17 cellular contexts compared by ENCODE assay signal in the genomic region with DNA sequence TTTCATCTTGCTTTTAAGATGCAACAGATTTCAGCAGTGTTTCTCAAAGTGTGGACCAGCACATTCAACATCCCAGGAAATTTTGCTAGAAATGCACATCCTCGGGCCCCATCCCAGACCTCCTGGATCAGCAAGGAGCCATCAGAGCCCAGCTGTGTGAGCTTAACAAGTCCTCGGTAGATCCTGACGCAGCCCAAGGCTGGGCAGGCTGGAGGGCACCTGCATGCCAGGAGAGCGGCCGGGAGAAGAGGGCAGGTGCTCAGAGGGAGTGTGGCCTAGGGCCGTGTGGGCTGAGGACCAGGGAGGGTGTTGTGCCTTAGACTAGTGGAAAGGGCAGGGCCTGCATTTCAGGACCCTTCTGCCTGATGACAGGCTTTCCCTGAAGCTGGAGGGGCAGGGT. TPM values are rescaled to one million over a fixed set of nuclear protein-coding genes. Genes with fewer than 3 reads are reported as not detected.
"Had no signal": no experiment of that assay in that cellular context is flagged by ENCODE, and none has a peak within 500 bp of the region (broad histone marks: within the 10 kb centered on the region; RNA-seq: fewer than 3 reads in every experiment).

No MANE protein-coding gene starts in this region.

- H3K9me3 Mint-ChIP-seq: activated naive CD8-positive, alpha-beta T cell treated with anti-CD3 and anti-CD28 coated beads for 36 hours; stimulated activated naive B cell treated with anti-CD40 and anti-IgM and Interleukin-4, amounts not matched to agents 10 μg/mL and 1 μg/mL and 100 μg/mL, for 72 hours had no signal

- H3K9me3 ChIP-seq: colonic mucosa, psoas muscle, thyroid gland, uterus had no signal

- H3K27ac ChIP-seq: colonic mucosa, foreskin keratinocyte, psoas muscle, thyroid gland, uterus had no signal

- H3K4me3 Mint-ChIP-seq: activated naive CD8-positive, alpha-beta T cell treated with anti-CD3 and anti-CD28 coated beads for 36 hours; stimulated activated naive B cell treated with anti-CD40 and anti-IgM and Interleukin-4, amounts not matched to agents 10 μg/mL and 1 μg/mL and 100 μg/mL, for 72 hours had no signal

- H3K27me3 Mint-ChIP-seq: activated naive CD8-positive, alpha-beta T cell treated with anti-CD3 and anti-CD28 coated beads for 36 hours had no signal

- H3K27me3 ChIP-seq: thyroid gland had no signal

- H3K4me3 ChIP-seq: colonic mucosa, psoas muscle, thyroid gland, uterus had no signal

- H3K4me1 ChIP-seq: colonic mucosa, foreskin keratinocyte had no signal

- DNase-seq: activated CD4-positive, alpha-beta T cell treated with anti-CD3 and anti-CD28 coated beads for 1 hour; activated CD4-positive, alpha-beta T cell treated with anti-CD3 and anti-CD28 coated beads, Interleukin-2, amount 50 U/mL, for 48 hours; activated gamma-delta T cell treated with Interleukin-2 at 50 U/mL for 16 hours; activated naive CD8-positive, alpha-beta T cell treated with anti-CD3 and anti-CD28 coated beads for 36 hours; amniotic stem cell; colonic mucosa; foreskin keratinocyte; hypothalamus; islet precursor cell; mammary epithelial cell; stimulated activated naive B cell treated with anti-CD40 and anti-IgM and Interleukin-4, amounts not matched to agents 10 μg/mL and 1 μg/mL and 100 μg/mL, for 72 hours; T-helper 1 cell; thyroid gland; uterus had no signal

- H3K27ac Mint-ChIP-seq: activated naive CD8-positive, alpha-beta T cell treated with anti-CD3 and anti-CD28 coated beads for 36 hours; stimulated activated naive B cell treated with anti-CD40 and anti-IgM and Interleukin-4, amounts not matched to agents 10 μg/mL and 1 μg/mL and 100 μg/mL, for 72 hours had no signal

- ATAC-seq: foreskin keratinocyte; left lobe of liver; psoas muscle; SK-N-SH treated with all-trans-retinoic acid at 6 μM for 48 hours; stimulated activated naive B cell treated with anti-CD40 and anti-IgM and Interleukin-4, amounts not matched to agents 10 μg/mL and 1 μg/mL and 100 μg/mL, for 72 hours had no signal

- H3K36me3 ChIP-seq: colonic mucosa, thyroid gland, uterus had no signal

RNA-seq across cellular contexts. Expression of a gene that starts 2.2 kb away (rescaled TPM):
- total RNA-seq: foreskin keratinocyte had no signal
